Comparison of ENCODE assay signal across 8 cellular contexts in the genomic region with DNA sequence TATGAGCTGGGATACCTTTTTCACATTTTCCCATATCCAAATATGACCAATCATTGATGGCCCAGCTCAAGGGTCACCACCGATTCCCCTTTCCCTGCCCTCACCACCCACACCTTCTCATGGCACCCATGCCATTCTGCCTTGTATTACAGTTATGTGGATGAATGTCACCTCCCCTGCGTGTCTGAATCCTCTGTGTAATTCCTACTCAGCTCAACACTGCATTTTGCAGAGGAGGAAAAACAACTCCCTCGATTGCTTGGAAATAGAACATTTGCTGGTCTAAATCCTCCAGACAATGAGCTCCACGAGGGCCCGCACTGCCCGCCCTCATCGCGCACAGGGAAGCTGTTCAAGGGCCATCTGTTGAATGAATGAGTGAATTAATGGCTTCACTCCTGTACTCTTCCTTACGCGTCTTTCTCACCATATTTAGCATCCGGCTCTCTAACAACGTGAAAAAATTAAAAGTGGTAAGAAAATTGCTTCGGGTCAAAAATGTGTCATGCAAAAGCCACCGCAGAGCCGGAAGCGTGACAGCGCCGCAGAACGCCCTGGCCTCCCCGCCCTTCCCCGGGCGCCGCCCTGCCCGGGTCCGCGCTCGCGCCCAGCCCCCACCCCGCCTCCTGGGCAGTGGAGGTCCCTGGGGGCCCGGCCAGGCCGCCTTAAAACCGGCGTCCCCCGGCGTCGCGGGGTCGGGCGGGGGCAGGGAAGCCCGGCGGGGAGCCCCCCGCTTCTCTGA. TPM values are rescaled to one million over a fixed set of nuclear protein-coding genes. Genes with fewer than 3 reads are reported as not detected.
DNase-seq lines count a peak whose midpoint lies in the region; ATAC-seq and TF ChIP-seq lines count a peak whose summit lies in the region.

No MANE protein-coding gene starts in this region.

- peaks cover 0 to 9% (median 2%) of the 10 kb centered on the region in 4 donors for H3K4me1 ChIP-seq in liver (ENCODE audit: control insufficient read depth in 4 of 4, insufficient read depth in 4 of 4, low read length in 3 of 4)

- H3K4me1 Mint-ChIP-seq in WTC11 = peaks cover 40% of the 10 kb centered on the region
- H3K4me1 Mint-ChIP-seq in chondrocyte (ENCODE audit: low read depth) = peaks cover 42% of the 10 kb centered on the region

- CTCF ChIA-PET in WTC11 (lab: Charles Lee) = interaction anchor here (1.5 to 2.5 kb wide), 3 partner anchors 61 to 192 kb away, joined by 3 to 10 read pairs (median 9); a partner anchor contains a TSS

- POLR2A ChIA-PET in WTC11 (lab: Charles Lee) = no interaction called here

- peak overlapping the region; percentile 18 to 82 (median 42) for H3K4me3 ChIP-seq in liver (ENCODE audit: low read depth in 1 of 3, low read length in 3 of 3)

- no peaks in the 10 kb centered on the region for H3K27me3 ChIP-seq in liver (ENCODE audit: control insufficient read depth in 4 of 4, insufficient read depth in 4 of 4, low read length in 3 of 4)

- H3K9me3 ChIP-seq in liver (ENCODE audit: control insufficient read depth in 4 of 4, low read length in 3 of 4) = no peaks in the 10 kb centered on the region

- H3K4me3 Mint-ChIP-seq in WTC11 = peak overlapping the region; percentile 76
- H3K4me3 Mint-ChIP-seq in chondrocyte (ENCODE audit: unreplicated experiment) = peak overlapping the region; percentile 75

- no peaks in the 10 kb centered on the region for H3K36me3 ChIP-seq in liver (ENCODE audit: control insufficient read depth in 4 of 4, insufficient read depth in 3 of 4, low read depth in 1 of 4, low read length in 3 of 4)

- TF ChIP-seq CTCF in WTC11 (IDR thresholded peaks at IDR 0.05) (no peak), chondrocyte (IDR thresholded peaks at IDR 0.05) (no peak), liver (IDR thresholded peaks at IDR 0.05; ENCODE audit: low read depth, low read length, missing input control) (no peak)

- no peak overlapping the region for H3K9ac ChIP-seq in liver (ENCODE audit: low read depth in 1 of 2, low read length in 2 of 2)

- no peak for TF ChIP-seq RAD21 in liver (IDR thresholded peaks at IDR 0.05)

- no peaks in the 10 kb centered on the region for H3K9me3 Mint-ChIP-seq in WTC11
- H3K9me3 Mint-ChIP-seq in chondrocyte (ENCODE audit: low read depth) = no peaks in the 10 kb centered on the region

- H3K27ac Mint-ChIP-seq in WTC11 = no peak overlapping the region
- peak overlapping the region; percentile 72 for H3K27ac Mint-ChIP-seq in chondrocyte (ENCODE audit: unreplicated experiment)

- H3K27me3 Mint-ChIP-seq in WTC11 (ENCODE audit: low read depth) = peaks cover 40% of the 10 kb centered on the region
- H3K27me3 Mint-ChIP-seq in chondrocyte (ENCODE audit: low read depth) = no peaks in the 10 kb centered on the region

- WGBS in liver = 10% methylated on average over 42 of the region's 42 CpGs

- no peak overlapping the region for H3K27ac ChIP-seq in liver (ENCODE audit: low read depth in 1 of 2, low read length in 2 of 2)

- peak; percentile 91 for ATAC-seq in HG02759 (IDR thresholded peaks at IDR 0.05; ENCODE audit: unreplicated experiment)
- ATAC-seq in WTC11 = peak; percentile 37

- H3K36me3 Mint-ChIP-seq in WTC11 = no peaks in the 10 kb centered on the region
- H3K36me3 Mint-ChIP-seq in chondrocyte (ENCODE audit: low read depth) = no peaks in the 10 kb centered on the region

- DNase-seq in DMS153 treated with DMSO at 0.1 percent for 48 hours (lab: John Stamatoyannopoulos, UW; ENCODE audit: unreplicated experiment) (peak; percentile 16), DMS153 (lab: John Stamatoyannopoulos, UW) (no peak), NCI-H1092 treated with DMSO at 0.1 percent for 48 hours (lab: John Stamatoyannopoulos, UW) (peak; percentile 70), WTC11 (ENCODE audit: low spot score) (peak; percentile 26), chondrocyte (ENCODE audit: low spot score) (no peak)
- DNase-seq in stimulated activated CD4-positive, alpha-beta T cell treated with anti-CD3 and anti-CD28 coated beads, TNF-alpha, amount 100 ng/mL, for 48 hours (ENCODE audit: low read depth in 3 of 3) = peak; percentile 43 to 70 (median 43)

TF ChIP-seq in WTC11, 78 proteins besides CTCF, POLR2A, EP300 and RAD21:
- peak; percentile 6; the same call in 1 of the 2 replicates for TF ChIP-seq ZNF423 (CRISPR knock-in tag; IDR thresholded peaks at IDR 0.05)
- TF ChIP-seq, protein P1, sequence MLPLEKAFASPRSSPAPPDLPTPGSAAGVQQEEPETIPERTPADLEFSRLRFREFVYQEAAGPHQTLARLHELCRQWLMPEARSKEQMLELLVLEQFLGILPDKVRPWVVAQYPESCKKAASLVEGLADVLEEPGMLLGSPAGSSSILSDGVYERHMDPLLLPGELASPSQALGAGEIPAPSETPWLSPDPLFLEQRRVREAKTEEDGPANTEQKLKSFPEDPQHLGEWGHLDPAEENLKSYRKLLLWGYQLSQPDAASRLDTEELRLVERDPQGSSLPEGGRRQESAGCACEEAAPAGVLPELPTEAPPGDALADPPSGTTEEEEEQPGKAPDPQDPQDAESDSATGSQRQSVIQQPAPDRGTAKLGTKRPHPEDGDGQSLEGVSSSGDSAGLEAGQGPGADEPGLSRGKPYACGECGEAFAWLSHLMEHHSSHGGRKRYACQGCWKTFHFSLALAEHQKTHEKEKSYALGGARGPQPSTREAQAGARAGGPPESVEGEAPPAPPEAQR (CRISPR knock-in tag; IDR thresholded peaks at IDR 0.05) = no peak

TF ChIP-seq in liver, 16 proteins besides CTCF, POLR2A, EP300 and RAD21:
- TF ChIP-seq JUND (IDR thresholded peaks at IDR 0.05) = no peak
- no peak for TF ChIP-seq SP1 (IDR thresholded peaks at IDR 0.05)
- TF ChIP-seq TAF1 (conservative IDR thresholded peaks at IDR 0.05) = no peak
- TF ChIP-seq GABPA (IDR thresholded peaks at IDR 0.05 in 1 of 2, conservative IDR thresholded peaks at IDR 0.05 in 1 of 2) = no peak
- TF ChIP-seq, protein P2, sequence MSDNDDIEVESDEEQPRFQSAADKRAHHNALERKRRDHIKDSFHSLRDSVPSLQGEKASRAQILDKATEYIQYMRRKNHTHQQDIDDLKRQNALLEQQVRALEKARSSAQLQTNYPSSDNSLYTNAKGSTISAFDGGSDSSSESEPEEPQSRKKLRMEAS (IDR thresholded peaks at IDR 0.05) = no peak
- TF ChIP-seq YY1 (IDR thresholded peaks at IDR 0.05) = no peak
- TF ChIP-seq RXRA (IDR thresholded peaks at IDR 0.05) = no peak
- TF ChIP-seq, protein P3, sequence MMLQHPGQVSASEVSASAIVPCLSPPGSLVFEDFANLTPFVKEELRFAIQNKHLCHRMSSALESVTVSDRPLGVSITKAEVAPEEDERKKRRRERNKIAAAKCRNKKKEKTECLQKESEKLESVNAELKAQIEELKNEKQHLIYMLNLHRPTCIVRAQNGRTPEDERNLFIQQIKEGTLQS (IDR thresholded peaks at IDR 0.05) = no peak
- TF ChIP-seq, protein P4, sequence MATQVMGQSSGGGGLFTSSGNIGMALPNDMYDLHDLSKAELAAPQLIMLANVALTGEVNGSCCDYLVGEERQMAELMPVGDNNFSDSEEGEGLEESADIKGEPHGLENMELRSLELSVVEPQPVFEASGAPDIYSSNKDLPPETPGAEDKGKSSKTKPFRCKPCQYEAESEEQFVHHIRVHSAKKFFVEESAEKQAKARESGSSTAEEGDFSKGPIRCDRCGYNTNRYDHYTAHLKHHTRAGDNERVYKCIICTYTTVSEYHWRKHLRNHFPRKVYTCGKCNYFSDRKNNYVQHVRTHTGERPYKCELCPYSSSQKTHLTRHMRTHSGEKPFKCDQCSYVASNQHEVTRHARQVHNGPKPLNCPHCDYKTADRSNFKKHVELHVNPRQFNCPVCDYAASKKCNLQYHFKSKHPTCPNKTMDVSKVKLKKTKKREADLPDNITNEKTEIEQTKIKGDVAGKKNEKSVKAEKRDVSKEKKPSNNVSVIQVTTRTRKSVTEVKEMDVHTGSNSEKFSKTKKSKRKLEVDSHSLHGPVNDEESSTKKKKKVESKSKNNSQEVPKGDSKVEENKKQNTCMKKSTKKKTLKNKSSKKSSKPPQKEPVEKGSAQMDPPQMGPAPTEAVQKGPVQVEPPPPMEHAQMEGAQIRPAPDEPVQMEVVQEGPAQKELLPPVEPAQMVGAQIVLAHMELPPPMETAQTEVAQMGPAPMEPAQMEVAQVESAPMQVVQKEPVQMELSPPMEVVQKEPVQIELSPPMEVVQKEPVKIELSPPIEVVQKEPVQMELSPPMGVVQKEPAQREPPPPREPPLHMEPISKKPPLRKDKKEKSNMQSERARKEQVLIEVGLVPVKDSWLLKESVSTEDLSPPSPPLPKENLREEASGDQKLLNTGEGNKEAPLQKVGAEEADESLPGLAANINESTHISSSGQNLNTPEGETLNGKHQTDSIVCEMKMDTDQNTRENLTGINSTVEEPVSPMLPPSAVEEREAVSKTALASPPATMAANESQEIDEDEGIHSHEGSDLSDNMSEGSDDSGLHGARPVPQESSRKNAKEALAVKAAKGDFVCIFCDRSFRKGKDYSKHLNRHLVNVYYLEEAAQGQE (IDR thresholded peaks at IDR 0.05) = no peak
- no peak for TF ChIP-seq NR2F2 (IDR thresholded peaks at IDR 0.05)
- TF ChIP-seq EGR1 (IDR thresholded peaks at IDR 0.05; ENCODE audit: low read depth in 2 of 2) = no peak
- TF ChIP-seq, protein P5, sequence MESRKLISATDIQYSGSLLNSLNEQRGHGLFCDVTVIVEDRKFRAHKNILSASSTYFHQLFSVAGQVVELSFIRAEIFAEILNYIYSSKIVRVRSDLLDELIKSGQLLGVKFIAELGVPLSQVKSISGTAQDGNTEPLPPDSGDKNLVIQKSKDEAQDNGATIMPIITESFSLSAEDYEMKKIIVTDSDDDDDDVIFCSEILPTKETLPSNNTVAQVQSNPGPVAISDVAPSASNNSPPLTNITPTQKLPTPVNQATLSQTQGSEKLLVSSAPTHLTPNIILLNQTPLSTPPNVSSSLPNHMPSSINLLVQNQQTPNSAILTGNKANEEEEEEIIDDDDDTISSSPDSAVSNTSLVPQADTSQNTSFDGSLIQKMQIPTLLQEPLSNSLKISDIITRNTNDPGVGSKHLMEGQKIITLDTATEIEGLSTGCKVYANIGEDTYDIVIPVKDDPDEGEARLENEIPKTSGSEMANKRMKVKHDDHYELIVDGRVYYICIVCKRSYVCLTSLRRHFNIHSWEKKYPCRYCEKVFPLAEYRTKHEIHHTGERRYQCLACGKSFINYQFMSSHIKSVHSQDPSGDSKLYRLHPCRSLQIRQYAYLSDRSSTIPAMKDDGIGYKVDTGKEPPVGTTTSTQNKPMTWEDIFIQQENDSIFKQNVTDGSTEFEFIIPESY (IDR thresholded peaks at IDR 0.05) = no peak
- TF ChIP-seq HNF4A (conservative IDR thresholded peaks at IDR 0.05) = no peak
- TF ChIP-seq FOXA2 (IDR thresholded peaks at IDR 0.05) = no peak
- no peak for TF ChIP-seq HNF4G (IDR thresholded peaks at IDR 0.05)
- TF ChIP-seq FOXA1 (IDR thresholded peaks at IDR 0.05) = no peak
TF ChIP-seq in liver: peak in this region for 0.

RNA-seq across cellular contexts. Expression of a gene that starts 0.7 kb away (rescaled TPM):
- total RNA-seq in WTC11 (2021) (4.4 to 5.7 TPM (median 5.1 TPM) in 3 replicates), chondrocyte (18.5 to 29.6 TPM (median 28.1 TPM) in 3 replicates), liver (10 to 100 TPM in 1 of 2 donors, 1 to 10 TPM in 1; 3.3 to 19.0 TPM)
- 1 to 10 TPM; 1.2 to 3.1 TPM for polyA plus RNA-seq in liver

Comparison
In these comparisons a context has a peak if more than half of its experiments do, and no peak if none do; other contexts are left out.
1. DNase-seq: peak in DMS153 treated with DMSO at 0.1 percent for 48 hours (single experiment), NCI-H1092 treated with DMSO at 0.1 percent for 48 hours (single experiment), WTC11 (single experiment) and stimulated activated CD4-positive, alpha-beta T cell treated with anti-CD3 and anti-CD28 coated beads, TNF-alpha, amount 100 ng/mL, for 48 hours (3 of 3); none in DMS153 (single experiment) and chondrocyte (single experiment).